In the genomic region with DNA sequence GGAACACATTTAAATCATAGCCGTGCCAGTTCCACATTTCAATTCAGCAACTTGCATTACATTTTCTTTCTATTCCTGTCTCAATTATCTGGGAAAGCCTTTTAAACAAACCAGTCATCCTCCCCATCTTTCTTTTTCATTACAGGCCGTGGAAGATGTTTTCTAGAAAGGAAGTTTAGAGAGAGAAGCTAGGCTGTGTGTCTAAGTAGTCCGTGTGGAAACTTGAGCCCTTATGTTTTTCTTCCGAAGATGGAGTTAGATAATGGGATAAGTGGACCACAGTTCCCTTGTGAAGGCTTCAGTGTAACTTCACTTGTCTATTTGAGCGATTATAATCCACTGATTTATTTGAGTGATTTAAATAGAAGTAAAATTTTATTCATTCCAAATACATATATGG, we compare ENCODE assay signal across 25 cellular contexts.
"Had no signal": no experiment of that assay in that cellular context is flagged by ENCODE, and none has a peak within 500 bp of the region (broad histone marks: within the 10 kb centered on the region; RNA-seq: fewer than 3 reads in every experiment).

No MANE protein-coding gene starts in this region.

- H3K4me3 ChIP-seq: hepatocyte, left ventricle myocardium inferior, lung, neural progenitor cell, ovary, prostate gland, sigmoid colon, spleen, tibial nerve, uterus had no signal

- H3K27me3 ChIP-seq: hepatocyte, neural progenitor cell, neutrophil, ovary, uterus had no signal

- H3K9me3 ChIP-seq: left ventricle myocardium inferior, neutrophil, ovary, prostate gland, sigmoid colon, spleen, uterus had no signal

- H3K79me2 ChIP-seq: hepatocyte had no signal

- H3K36me3 ChIP-seq: left ventricle myocardium inferior, neural progenitor cell, neutrophil, ovary, prostate gland, sigmoid colon, spleen, tibial nerve, uterus had no signal

- ATAC-seq: natural killer cell; right cardiac atrium; stimulated activated effector memory CD8-positive, alpha-beta T cell treated with anti-CD3 and anti-CD28 coated beads, Interleukin-12 subunit alpha, Interleukin-12 subunit beta, amount 100 ng/mL, for 72 hours had no signal

- H2AFZ ChIP-seq: hepatocyte, neural progenitor cell had no signal

- DNase-seq: islet precursor cell; left ventricle myocardium inferior; mesendoderm; naive B cell; natural killer cell; nephron progenitor cell; occipital lobe; ovary; posterior cingulate gyrus; retina; right cardiac atrium; sigmoid colon; small intestine; spleen; stimulated activated CD4-positive, alpha-beta T cell treated with anti-CD3 and anti-CD28 coated beads, Interleukin-4, amount 100 ng/mL, for 24 hours; stimulated activated naive CD4-positive, alpha-beta T cell; substantia nigra; uterus had no signal

- H3K4me1 ChIP-seq: left ventricle myocardium inferior, neural progenitor cell, prostate gland, sigmoid colon, spleen, tibial nerve, uterus had no signal

- H3K4me2 ChIP-seq: hepatocyte, neural progenitor cell had no signal

- H3K27ac ChIP-seq: hepatocyte, left ventricle myocardium inferior, neural progenitor cell, neutrophil, ovary, prostate gland, sigmoid colon, spleen, tibial nerve, uterus had no signal

- H3K9ac ChIP-seq: neural progenitor cell had no signal
